1 cellular context compared by ENCODE assay signal in the genomic region with DNA sequence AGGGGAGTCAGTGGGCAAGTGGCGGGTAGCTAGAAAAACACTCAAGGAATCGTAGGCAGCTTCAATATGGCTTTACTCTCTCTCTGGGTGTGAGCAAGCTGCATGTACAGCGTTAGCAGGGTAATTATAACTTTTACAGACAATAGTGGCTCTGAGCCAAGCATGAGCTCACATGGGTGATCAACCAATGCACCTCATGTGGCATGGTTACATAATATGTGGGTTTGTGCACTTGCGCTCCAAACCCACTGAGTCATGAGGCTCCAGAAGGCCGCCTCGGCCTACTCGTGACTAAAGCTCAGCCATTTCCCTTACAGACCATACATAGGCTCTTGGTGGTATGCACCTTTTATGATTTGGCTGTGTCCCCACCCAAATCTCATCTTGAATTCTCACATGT.
TF ChIP-seq lines count a peak whose summit lies in the region.

No MANE protein-coding gene starts in this region.

TF ChIP-seq in GM23338, 12 proteins besides CTCF, POLR2A, EP300 and RAD21 (continued from another document):
- TF ChIP-seq, protein P1, sequence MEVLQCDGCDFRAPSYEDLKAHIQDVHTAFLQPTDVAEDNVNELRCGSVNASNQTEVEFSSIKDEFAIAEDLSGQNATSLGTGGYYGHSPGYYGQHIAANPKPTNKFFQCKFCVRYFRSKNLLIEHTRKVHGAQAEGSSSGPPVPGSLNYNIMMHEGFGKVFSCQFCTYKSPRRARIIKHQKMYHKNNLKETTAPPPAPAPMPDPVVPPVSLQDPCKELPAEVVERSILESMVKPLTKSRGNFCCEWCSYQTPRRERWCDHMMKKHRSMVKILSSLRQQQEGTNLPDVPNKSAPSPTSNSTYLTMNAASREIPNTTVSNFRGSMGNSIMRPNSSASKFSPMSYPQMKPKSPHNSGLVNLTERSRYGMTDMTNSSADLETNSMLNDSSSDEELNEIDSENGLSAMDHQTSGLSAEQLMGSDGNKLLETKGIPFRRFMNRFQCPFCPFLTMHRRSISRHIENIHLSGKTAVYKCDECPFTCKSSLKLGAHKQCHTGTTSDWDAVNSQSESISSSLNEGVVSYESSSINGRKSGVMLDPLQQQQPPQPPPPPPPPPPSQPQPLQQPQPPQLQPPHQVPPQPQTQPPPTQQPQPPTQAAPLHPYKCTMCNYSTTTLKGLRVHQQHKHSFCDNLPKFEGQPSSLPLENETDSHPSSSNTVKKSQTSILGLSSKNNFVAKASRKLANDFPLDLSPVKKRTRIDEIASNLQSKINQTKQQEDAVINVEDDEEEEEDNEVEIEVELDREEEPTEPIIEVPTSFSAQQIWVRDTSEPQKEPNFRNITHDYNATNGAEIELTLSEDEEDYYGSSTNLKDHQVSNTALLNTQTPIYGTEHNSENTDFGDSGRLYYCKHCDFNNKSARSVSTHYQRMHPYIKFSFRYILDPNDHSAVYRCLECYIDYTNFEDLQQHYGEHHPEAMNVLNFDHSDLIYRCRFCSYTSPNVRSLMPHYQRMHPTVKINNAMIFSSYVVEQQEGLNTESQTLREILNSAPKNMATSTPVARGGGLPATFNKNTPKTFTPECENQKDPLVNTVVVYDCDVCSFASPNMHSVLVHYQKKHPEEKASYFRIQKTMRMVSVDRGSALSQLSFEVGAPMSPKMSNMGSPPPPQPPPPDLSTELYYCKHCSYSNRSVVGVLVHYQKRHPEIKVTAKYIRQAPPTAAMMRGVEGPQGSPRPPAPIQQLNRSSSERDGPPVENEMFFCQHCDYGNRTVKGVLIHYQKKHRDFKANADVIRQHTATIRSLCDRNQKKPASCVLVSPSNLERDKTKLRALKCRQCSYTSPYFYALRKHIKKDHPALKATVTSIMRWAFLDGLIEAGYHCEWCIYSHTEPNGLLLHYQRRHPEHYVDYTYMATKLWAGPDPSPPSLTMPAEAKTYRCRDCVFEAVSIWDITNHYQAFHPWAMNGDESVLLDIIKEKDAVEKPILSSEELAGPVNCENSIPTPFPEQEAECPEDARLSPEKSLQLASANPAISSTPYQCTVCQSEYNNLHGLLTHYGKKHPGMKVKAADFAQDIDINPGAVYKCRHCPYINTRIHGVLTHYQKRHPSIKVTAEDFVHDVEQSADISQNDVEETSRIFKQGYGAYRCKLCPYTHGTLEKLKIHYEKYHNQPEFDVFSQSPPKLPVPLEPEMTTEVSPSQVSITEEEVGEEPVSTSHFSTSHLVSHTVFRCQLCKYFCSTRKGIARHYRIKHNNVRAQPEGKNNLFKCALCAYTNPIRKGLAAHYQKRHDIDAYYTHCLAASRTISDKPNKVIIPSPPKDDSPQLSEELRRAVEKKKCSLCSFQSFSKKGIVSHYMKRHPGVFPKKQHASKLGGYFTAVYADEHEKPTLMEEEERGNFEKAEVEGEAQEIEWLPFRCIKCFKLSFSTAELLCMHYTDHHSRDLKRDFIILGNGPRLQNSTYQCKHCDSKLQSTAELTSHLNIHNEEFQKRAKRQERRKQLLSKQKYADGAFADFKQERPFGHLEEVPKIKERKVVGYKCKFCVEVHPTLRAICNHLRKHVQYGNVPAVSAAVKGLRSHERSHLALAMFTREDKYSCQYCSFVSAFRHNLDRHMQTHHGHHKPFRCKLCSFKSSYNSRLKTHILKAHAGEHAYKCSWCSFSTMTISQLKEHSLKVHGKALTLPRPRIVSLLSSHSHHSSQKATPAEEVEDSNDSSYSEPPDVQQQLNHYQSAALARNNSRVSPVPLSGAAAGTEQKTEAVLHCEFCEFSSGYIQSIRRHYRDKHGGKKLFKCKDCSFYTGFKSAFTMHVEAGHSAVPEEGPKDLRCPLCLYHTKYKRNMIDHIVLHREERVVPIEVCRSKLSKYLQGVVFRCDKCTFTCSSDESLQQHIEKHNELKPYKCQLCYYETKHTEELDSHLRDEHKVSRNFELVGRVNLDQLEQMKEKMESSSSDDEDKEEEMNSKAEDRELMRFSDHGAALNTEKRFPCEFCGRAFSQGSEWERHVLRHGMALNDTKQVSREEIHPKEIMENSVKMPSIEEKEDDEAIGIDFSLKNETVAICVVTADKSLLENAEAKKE (CRISPR knock-in tag; IDR thresholded peaks at IDR 0.05), result no peak
- TF ChIP-seq, protein P2, sequence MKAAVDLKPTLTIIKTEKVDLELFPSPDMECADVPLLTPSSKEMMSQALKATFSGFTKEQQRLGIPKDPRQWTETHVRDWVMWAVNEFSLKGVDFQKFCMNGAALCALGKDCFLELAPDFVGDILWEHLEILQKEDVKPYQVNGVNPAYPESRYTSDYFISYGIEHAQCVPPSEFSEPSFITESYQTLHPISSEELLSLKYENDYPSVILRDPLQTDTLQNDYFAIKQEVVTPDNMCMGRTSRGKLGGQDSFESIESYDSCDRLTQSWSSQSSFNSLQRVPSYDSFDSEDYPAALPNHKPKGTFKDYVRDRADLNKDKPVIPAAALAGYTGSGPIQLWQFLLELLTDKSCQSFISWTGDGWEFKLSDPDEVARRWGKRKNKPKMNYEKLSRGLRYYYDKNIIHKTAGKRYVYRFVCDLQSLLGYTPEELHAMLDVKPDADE (IDR thresholded peaks at IDR 0.05), result no peak
- TF ChIP-seq JUNB (IDR thresholded peaks at IDR 0.05; ENCODE audit: unreplicated experiment) (no peak), EZH2phosphoT487 (IDR thresholded peaks at IDR 0.05; ENCODE audit: unreplicated experiment) (no peak), POLR2AphosphoS5 (IDR thresholded peaks at IDR 0.05; ENCODE audit: low read depth) (no peak), NANOG (IDR thresholded peaks at IDR 0.05; ENCODE audit: borderline replicate concordance) (no peak)
